25 cellular contexts compared by ENCODE assay signal in the genomic region with DNA sequence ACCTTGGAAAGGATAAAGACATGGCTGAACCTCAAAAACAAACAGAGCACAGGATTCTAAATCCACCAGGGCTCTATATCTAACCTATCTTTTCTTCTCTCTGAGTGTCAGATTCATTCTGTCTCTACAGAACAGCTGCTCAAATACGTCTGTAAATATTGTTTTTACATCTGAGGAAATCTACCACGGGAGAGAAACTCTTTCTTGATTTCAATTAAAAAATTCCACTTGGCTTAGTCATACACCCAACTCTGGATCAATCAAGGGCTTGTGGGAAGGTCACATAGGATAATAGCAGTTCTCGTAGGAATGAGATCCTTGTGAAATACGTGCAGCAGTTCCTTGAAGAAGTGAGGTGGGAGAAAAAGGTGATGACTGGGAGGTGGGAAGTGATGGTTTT.
DNase-seq lines count a peak whose midpoint lies in the region; ATAC-seq, FAIRE-seq and TF ChIP-seq lines count a peak whose summit lies in the region.
"Had no signal": no experiment of that assay in that cellular context is flagged by ENCODE, and none has a peak within 500 bp of the region (broad histone marks: within the 10 kb centered on the region; RNA-seq: fewer than 3 reads in every experiment).

No MANE protein-coding gene starts in this region.

- H3K4me1 ChIP-seq in ACC112 (ENCODE audit: control insufficient read depth, insufficient read depth, low read length, unreplicated experiment) (no peaks in the 10 kb centered on the region), mesenchymal stem cell (ENCODE audit: control insufficient read depth, insufficient read depth, low read depth, low read length) (no peaks in the 10 kb centered on the region), gastrocnemius medialis (no peaks in the 10 kb centered on the region)
- H3K4me1 ChIP-seq: colonic mucosa, lower lobe of right lung had no signal

- TF ChIP-seq POLR2A in gastrocnemius medialis (IDR thresholded peaks at IDR 0.05): no peak

- H3K36me3 ChIP-seq in ACC112 (ENCODE audit: insufficient read depth, low read length): no peaks in the 10 kb centered on the region
- no peaks in the 10 kb centered on the region for H3K36me3 ChIP-seq in mesenchymal stem cell (ENCODE audit: control insufficient read depth in 1 of 2, insufficient read depth in 2 of 2, low read depth in 1 of 2, low read length in 2 of 2)
- no peaks in the 10 kb centered on the region for H3K36me3 ChIP-seq in gastrocnemius medialis
- H3K36me3 ChIP-seq: colonic mucosa, lower lobe of right lung, neutrophil had no signal

- H2AK5ac ChIP-seq in mesenchymal stem cell (ENCODE audit: low read length, severe bottlenecking): no peak overlapping the region

- 88% methylated on average over 3 of the region's 4 CpGs for WGBS in mesenchymal stem cell

- no peak overlapping the region for H3K18ac ChIP-seq in mesenchymal stem cell (ENCODE audit: low read depth in 1 of 2, low read length in 2 of 2)

- H3K14ac ChIP-seq in mesenchymal stem cell (ENCODE audit: low read length in 2 of 2): no peak overlapping the region

- DNase-seq in HTR-8/SVneo (ENCODE audit: insufficient read length, low spot score) (peak; percentile 1), astrocyte of the hippocampus (ENCODE audit: low read depth, low spot score) (peak; percentile 54), mesenchymal stem cell (peak; percentile 2), medulla oblongata (ENCODE audit: extremely low spot score) (no peak), gastrocnemius medialis (no peak)
- DNase-seq in activated naive CD4-positive, alpha-beta T cell (lab: John Stamatoyannopoulos, UW): no peak
- DNase-seq: activated CD4-positive, alpha-beta T cell treated with anti-CD3 and anti-CD28 coated beads for 1 hour; activated CD8-positive, alpha-beta T cell treated with anti-CD3 and anti-CD28 coated beads for 36 hours; activated gamma-delta T cell; activated T-cell treated with anti-CD3 and anti-CD28 coated beads for 4 hours; colonic mucosa; DND-41; effector memory CD4-positive, alpha-beta T cell; glutamatergic neuron; H9; Karpas-422; kidney glomerular epithelial cell; lower lobe of right lung; NCI-H1048; NCI-H2081 treated with DMSO at 0.1 percent for 48 hours; OCI-M1 had no signal

- no peak for FAIRE-seq in HTR-8/SVneo (lab: Jason Lieb, UNC)
- FAIRE-seq: GM12891 had no signal

- H4K91ac ChIP-seq in mesenchymal stem cell (ENCODE audit: low read length): no peak overlapping the region

- TF ChIP-seq CTCF in gastrocnemius medialis (IDR thresholded peaks at IDR 0.05 in 4 of 5, conservative IDR thresholded peaks at IDR 0.05 in 1 of 5): no peak

- H2AFZ ChIP-seq in ACC112 (ENCODE audit: low read length, unreplicated experiment) (peak overlapping the region; percentile 17), mesenchymal stem cell (ENCODE audit: low read depth, low read length) (no peak overlapping the region)

- H3K27ac ChIP-seq in ACC112 (ENCODE audit: low read depth, low read length) (no peak overlapping the region), mesenchymal stem cell (ENCODE audit: low read length, poor library complexity, severe bottlenecking) (no peak overlapping the region), gastrocnemius medialis (no peak overlapping the region)
- H3K27ac ChIP-seq: colonic mucosa, lower lobe of right lung, neutrophil had no signal

- no peak overlapping the region for H3K4me2 ChIP-seq in mesenchymal stem cell (ENCODE audit: low read length, poor library complexity, severe bottlenecking)

- no peaks in the 10 kb centered on the region for H3K79me1 ChIP-seq in mesenchymal stem cell (replicated peaks; ENCODE audit: low read length, poor library complexity, severe bottlenecking)

- no peak overlapping the region for H3K23ac ChIP-seq in mesenchymal stem cell (ENCODE audit: low read length in 2 of 2)

- H3K4ac ChIP-seq in mesenchymal stem cell (ENCODE audit: low read depth in 1 of 2, low read length in 2 of 2): no peak overlapping the region

- in situ Hi-C loops in gastrocnemius medialis (cut with MboI; ENCODE audit: low sequenced_read_pairs in 4 of 4): no loop called here

- H2BK5ac ChIP-seq in mesenchymal stem cell (ENCODE audit: low read depth, low read length, poor library complexity, severe bottlenecking): no peak overlapping the region

- no peaks in the 10 kb centered on the region for H3K79me2 ChIP-seq in ACC112 (ENCODE audit: control insufficient read depth, insufficient read depth, low read length, unreplicated experiment)

- H3K9me3 ChIP-seq in mesenchymal stem cell (ENCODE audit: control insufficient read depth, low read length) (no peaks in the 10 kb centered on the region), gastrocnemius medialis (no peaks in the 10 kb centered on the region)
- H3K9me3 ChIP-seq: colonic mucosa, lower lobe of right lung, neutrophil had no signal

- H2BK120ac ChIP-seq in mesenchymal stem cell (ENCODE audit: low read depth, low read length): no peak overlapping the region

- H2BK15ac ChIP-seq in mesenchymal stem cell (ENCODE audit: low read depth, poor library complexity, severe bottlenecking): no peak overlapping the region

- no peak overlapping the region for H4K8ac ChIP-seq in mesenchymal stem cell (ENCODE audit: low read length)

- intact Hi-C loops in gastrocnemius medialis (cut with DNase I; ENCODE audit: low total_unique reads): no loop called here

- no peak overlapping the region for H3K4me3 ChIP-seq in ACC112 (ENCODE audit: low read depth, low read length)
- no peak overlapping the region for H3K4me3 ChIP-seq in mesenchymal stem cell (ENCODE audit: insufficient read depth in 1 of 2, low read depth in 1 of 2, low read length in 2 of 2)
- H3K4me3 ChIP-seq in gastrocnemius medialis: no peak overlapping the region
- H3K4me3 ChIP-seq: colonic mucosa, lower lobe of right lung had no signal

- no peak overlapping the region for H2BK12ac ChIP-seq in mesenchymal stem cell (ENCODE audit: low read length in 2 of 2)

- H3K9ac ChIP-seq in mesenchymal stem cell (ENCODE audit: low read length): no peak overlapping the region

- ATAC-seq in gastrocnemius medialis (no peak), GM18517 (IDR thresholded peaks at IDR 0.05; ENCODE audit: unreplicated experiment) (no peak)
- ATAC-seq: activated CD8-positive, alpha-beta T cell treated with anti-CD3 and anti-CD28 coated beads for 36 hours; lower lobe of right lung had no signal

- H3K27me3 ChIP-seq in ACC112 (ENCODE audit: insufficient read depth, low read length) (no peaks in the 10 kb centered on the region), mesenchymal stem cell (ENCODE audit: control insufficient read depth in 1 of 2, insufficient read depth in 1 of 2, low read length in 2 of 2) (no peaks in the 10 kb centered on the region), gastrocnemius medialis (no peaks in the 10 kb centered on the region)
- H3K27me3 ChIP-seq: colonic mucosa, neutrophil had no signal

Comparison
In these comparisons a context has a peak if more than half of its experiments do, and no peak if none do; other contexts are left out.
1. DNase-seq: peak in HTR-8/SVneo (single experiment), astrocyte of the hippocampus (single experiment) and mesenchymal stem cell (single experiment); none in medulla oblongata (single experiment), gastrocnemius medialis (0 of 2) and activated naive CD4-positive, alpha-beta T cell (0 of 4).